18 cellular contexts compared by ENCODE assay signal in the genomic region with DNA sequence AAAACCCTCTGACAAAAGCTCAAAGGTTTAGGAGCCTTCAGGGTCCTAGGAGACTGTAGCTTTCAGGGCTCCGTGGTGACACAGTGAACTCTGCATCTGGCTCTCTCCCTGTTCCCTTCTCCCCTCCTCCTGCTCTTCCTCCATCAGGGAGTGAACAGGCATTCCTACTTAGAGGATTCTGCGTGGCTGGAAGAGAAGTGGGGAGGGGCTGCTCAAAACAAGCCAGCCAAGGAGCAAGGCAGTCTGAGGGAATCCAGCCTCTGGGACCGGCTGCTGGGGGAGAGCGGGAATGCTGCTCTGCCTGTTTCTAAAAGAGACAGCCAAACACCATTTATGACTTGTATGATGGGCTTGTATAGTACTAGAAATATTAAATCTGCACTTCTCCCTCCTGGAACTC. TPM values are rescaled to one million over a fixed set of nuclear protein-coding genes. Genes with fewer than 3 reads are reported as not detected.
DNase-seq lines count a peak whose midpoint lies in the region; ATAC-seq and TF ChIP-seq lines count a peak whose summit lies in the region.
"Had no signal": no experiment of that assay in that cellular context is flagged by ENCODE, and none has a peak within 500 bp of the region (broad histone marks: within the 10 kb centered on the region; RNA-seq: fewer than 3 reads in every experiment).

No MANE protein-coding gene starts in this region.

- peaks cover 5% of the 10 kb centered on the region for H3K36me3 Mint-ChIP-seq in neural progenitor cell
- H3K36me3 Mint-ChIP-seq: naive thymus-derived CD4-positive, alpha-beta T cell had no signal

- H3K4me1 ChIP-seq in neural progenitor cell (peaks cover 9% of the 10 kb centered on the region), upper lobe of right lung (peaks cover 62% of the 10 kb centered on the region)

- H4K20me1 ChIP-seq in neural progenitor cell (ENCODE audit: low read depth) = no peaks in the 10 kb centered on the region

- no peaks in the 10 kb centered on the region for H3K36me3 ChIP-seq in neural progenitor cell
- H3K36me3 ChIP-seq in upper lobe of right lung = peaks cover 54% of the 10 kb centered on the region

- H3K4me3 ChIP-seq in fibroblast of pulmonary artery (replicated peaks; ENCODE audit: low read depth, low read length) = no peak overlapping the region
- H3K4me3 ChIP-seq in neural progenitor cell = no peak overlapping the region
- H3K4me3 ChIP-seq in upper lobe of right lung = peak overlapping the region; percentile 19

- H3K4me1 Mint-ChIP-seq in neural progenitor cell = peaks cover 8% of the 10 kb centered on the region

- peak; percentile 22 for ATAC-seq in Right ventricle myocardium inferior
- peak; percentile 34 for ATAC-seq in upper lobe of right lung
- no peak for ATAC-seq in HG03045 (IDR thresholded peaks at IDR 0.05; ENCODE audit: unreplicated experiment)
- no peak for ATAC-seq in GM18870 (IDR thresholded peaks at IDR 0.05; ENCODE audit: unreplicated experiment)
- ATAC-seq: esophagus mucosa; left lobe of liver; naive thymus-derived CD4-positive, alpha-beta T cell had no signal

- H3K9me3 ChIP-seq in neural progenitor cell (ENCODE audit: low read depth) (no peaks in the 10 kb centered on the region), upper lobe of right lung (no peaks in the 10 kb centered on the region)

- peak overlapping the region; percentile 65 for H3K27ac ChIP-seq in neural progenitor cell
- peak overlapping the region; percentile 76 for H3K27ac ChIP-seq in upper lobe of right lung

- H3K9me3 Mint-ChIP-seq in neural progenitor cell = no peaks in the 10 kb centered on the region
- H3K9me3 Mint-ChIP-seq: CD4-positive, alpha-beta T cell had no signal

- DNase-seq in Right ventricle myocardium inferior (ENCODE audit: missing footprints) (no peak), cardiac septum (ENCODE audit: low spot score) (no peak), fibroblast of pulmonary artery (ENCODE audit: low read depth) (peak; percentile 37), neural progenitor cell (ENCODE audit: low spot score) (peak; percentile 60), upper lobe of right lung (no peak)
- DNase-seq in activated naive CD4-positive, alpha-beta T cell (lab: John Stamatoyannopoulos, UW) = no peak
- DNase-seq: activated CD4-positive, CD25-positive, alpha-beta regulatory T cell; activated effector memory CD4-positive, alpha-beta T cell treated with anti-CD3 and anti-CD28 coated beads, Interleukin-2, amount 50 U/mL, for 16 hours; aorta; CD4-positive, alpha-beta T cell; DND-41; naive thymus-derived CD4-positive, alpha-beta T cell; NCI-H1930; NCI-H526 treated with DMSO at 0.1 percent for 48 hours had no signal

- peak overlapping the region; percentile 44 for H3K9ac ChIP-seq in neural progenitor cell

- H2AFZ ChIP-seq in neural progenitor cell (replicated peaks) = no peak overlapping the region

- TF ChIP-seq CTCF in fibroblast of pulmonary artery (IDR thresholded peaks at IDR 0.05; ENCODE audit: low read length, missing control alignments) (no peak), neural progenitor cell (IDR thresholded peaks at IDR 0.05) (no peak), upper lobe of right lung (IDR thresholded peaks at IDR 0.05) (no peak)

- peaks cover 7% of the 10 kb centered on the region for H3F3A ChIP-seq in neural progenitor cell (ENCODE audit: low read depth)

- H3K27me3 ChIP-seq in neural progenitor cell (no peaks in the 10 kb centered on the region), upper lobe of right lung (no peaks in the 10 kb centered on the region)

- no peak overlapping the region for H3K27ac Mint-ChIP-seq in neural progenitor cell
- H3K27ac Mint-ChIP-seq: CD4-positive, alpha-beta T cell had no signal

- intact Hi-C loops in Right ventricle myocardium inferior (cut with DNase I) (no loop called here), cardiac septum (cut with DNase I) (loop anchor here (5.0 kb wide), 1 partner anchor 66 kb away; no protein-coding TSS in a partner anchor), upper lobe of right lung (cut with DNase I) (loop anchor here (5.0 kb wide), 1 partner anchor 59 kb away; no protein-coding TSS in a partner anchor)

- peak overlapping the region; percentile 58 for H3K4me2 ChIP-seq in neural progenitor cell

- H3K79me2 ChIP-seq in neural progenitor cell (ENCODE audit: low read depth) = no peaks in the 10 kb centered on the region

- H3K27me3 Mint-ChIP-seq in neural progenitor cell (ENCODE audit: insufficient read depth, low read depth) = peaks cover 4% of the 10 kb centered on the region
- H3K27me3 Mint-ChIP-seq: CD4-positive, alpha-beta T cell; naive thymus-derived CD4-positive, alpha-beta T cell had no signal

- peak overlapping the region; percentile 20 for H3K4me3 Mint-ChIP-seq in neural progenitor cell
- H3K4me3 Mint-ChIP-seq: CD4-positive, alpha-beta T cell had no signal

RNA-seq across cellular contexts. Expression of a gene that starts 49.5 kb away (rescaled TPM):
- total RNA-seq in Right ventricle myocardium inferior (30.2 TPM), cardiac septum (23.0 TPM), neural progenitor cell (ENCODE audit: low replicate concordance) (12.9 and 13.1 TPM in 2 replicates), upper lobe of right lung (142 TPM)

RNA-seq across cellular contexts. Expression of a gene that starts 59.0 kb away (rescaled TPM):
- 31.4 TPM for total RNA-seq in Right ventricle myocardium inferior
- total RNA-seq in cardiac septum = 49.0 TPM
- 27.1 and 55.1 TPM in 2 replicates for total RNA-seq in neural progenitor cell (ENCODE audit: low replicate concordance)
- total RNA-seq in upper lobe of right lung = 98.5 TPM

Comparison
In these comparisons a context has a peak if more than half of its experiments do, and no peak if none do; other contexts are left out.
1. ATAC-seq: peak in Right ventricle myocardium inferior (single experiment) and upper lobe of right lung (single experiment); none in HG03045 (single experiment) and GM18870 (single experiment).
2. DNase-seq: peak in fibroblast of pulmonary artery (single experiment) and neural progenitor cell (single experiment); none in Right ventricle myocardium inferior (single experiment), cardiac septum (single experiment), upper lobe of right lung (single experiment) and activated naive CD4-positive, alpha-beta T cell (0 of 4).